8 cellular contexts compared by ENCODE assay signal in the genomic region with DNA sequence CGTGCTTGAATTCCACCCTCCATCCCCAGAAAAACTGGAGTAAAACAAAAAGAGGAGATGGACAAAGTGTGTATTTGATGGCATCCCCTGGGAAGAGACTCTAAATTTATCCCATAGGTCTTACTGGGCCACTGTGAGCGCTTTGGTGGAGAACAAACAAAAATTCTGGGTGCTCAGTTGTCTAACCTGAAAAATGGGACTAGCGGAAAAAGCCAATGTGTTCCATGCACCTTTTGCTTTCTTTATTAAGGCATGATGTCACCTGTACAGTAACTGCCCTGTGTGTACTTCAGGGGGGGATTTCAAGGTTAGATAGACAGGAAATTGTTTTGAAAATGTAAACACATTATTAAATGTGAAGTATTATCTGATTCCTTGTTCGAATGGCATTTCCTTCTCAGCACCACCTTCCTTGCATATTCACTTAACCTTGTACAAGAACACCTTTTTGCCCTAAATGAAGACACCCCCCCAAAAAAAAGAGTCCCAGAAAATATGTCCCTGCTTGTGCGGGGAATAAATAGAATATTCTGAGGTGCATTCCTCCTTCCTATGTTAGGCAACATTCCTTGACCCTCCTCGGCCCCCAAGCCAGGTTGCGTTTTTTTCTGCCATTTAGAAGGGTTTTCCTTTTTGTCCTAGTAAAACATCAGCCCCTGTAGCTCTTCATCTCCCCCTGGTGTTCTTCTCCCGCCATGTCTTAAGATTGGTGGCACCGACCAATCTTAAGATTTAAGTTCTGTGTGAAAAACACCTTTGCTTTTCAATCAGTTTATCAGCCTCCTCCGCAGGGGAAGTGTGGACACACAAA. TPM values are rescaled to one million over a fixed set of nuclear protein-coding genes. Genes with fewer than 3 reads are reported as not detected.
DNase-seq lines count a peak whose midpoint lies in the region; ATAC-seq lines count a peak whose summit lies in the region.

No MANE protein-coding gene starts in this region.

- peak overlapping the region; percentile 83 for H3K4me2 ChIP-seq in trophoblast cell (ENCODE audit: low read length)

- H4K91ac ChIP-seq in trophoblast cell (ENCODE audit: low read depth, low read length): peak overlapping the region; percentile 38

- intact Hi-C loops in activated naive CD4-positive, alpha-beta T cell treated with anti-CD3 and anti-CD28 coated beads for 36 hours (cut with micrococcal nuclease): loop anchor here (1.0 to 2.0 kb wide), 7 partner anchors 55 to 704 kb away; no protein-coding TSS in a partner anchor
- intact Hi-C loops in Right ventricle myocardium superior (cut with DNase I): loop anchor here (5.0 kb wide), 1 partner anchor 702 kb away; no protein-coding TSS in a partner anchor

- H2AFZ ChIP-seq in trophoblast cell (ENCODE audit: insufficient read depth, low read length, poor library complexity): no peak overlapping the region

- H4K8ac ChIP-seq in trophoblast cell (ENCODE audit: low read depth, low read length): no peak overlapping the region

- H3K27me3 ChIP-seq in trophoblast cell (ENCODE audit: insufficient read depth, low read length): no peaks in the 10 kb centered on the region

- no peak overlapping the region for H3K4me3 ChIP-seq in trophoblast cell (ENCODE audit: low read depth, low read length)

- H3K4me1 Mint-ChIP-seq in activated naive CD4-positive, alpha-beta T cell treated with anti-CD3 and anti-CD28 coated beads for 36 hours (ENCODE audit: low read depth): peaks cover 14% of the 10 kb centered on the region

- H2BK12ac ChIP-seq in trophoblast cell (ENCODE audit: low read length): peak overlapping the region; percentile 27

- peak overlapping the region; percentile 95 for H3K27ac ChIP-seq in trophoblast cell (ENCODE audit: low read depth, low read length)

- no peaks in the 10 kb centered on the region for H3K9me3 Mint-ChIP-seq in activated naive CD4-positive, alpha-beta T cell treated with anti-CD3 and anti-CD28 coated beads for 36 hours

- DNase-seq in DMS114 treated with DMSO at 0.1 percent for 48 hours (lab: John Stamatoyannopoulos, UW; ENCODE audit: unreplicated experiment) (peak; percentile 81), RKO (ENCODE audit: low spot score) (peak; percentile 51), Right ventricle myocardium superior (no peak), trophoblast cell (peak; percentile 74 to 91), SHP77 treated with DMSO at 0.1 percent for 48 hours (lab: John Stamatoyannopoulos, UW) (no peak)
- DNase-seq in activated naive CD4-positive, alpha-beta T cell treated with anti-CD3 and anti-CD28 coated beads for 36 hours: peak; percentile 78

- peaks cover 26% of the 10 kb centered on the region for H3K27me3 Mint-ChIP-seq in activated naive CD4-positive, alpha-beta T cell treated with anti-CD3 and anti-CD28 coated beads for 36 hours (ENCODE audit: low read depth)

- no peak overlapping the region for H3K27ac Mint-ChIP-seq in activated naive CD4-positive, alpha-beta T cell treated with anti-CD3 and anti-CD28 coated beads for 36 hours

- no peak overlapping the region for H3K4ac ChIP-seq in trophoblast cell (ENCODE audit: low read depth, low read length)

- peak overlapping the region; percentile 52 for H2BK120ac ChIP-seq in trophoblast cell (ENCODE audit: insufficient read depth, low read length, poor library complexity)

- H3K18ac ChIP-seq in trophoblast cell (ENCODE audit: low read length): no peak overlapping the region

- peaks cover 12 to 27% of the 10 kb centered on the region in 2 experiments for H3K4me1 ChIP-seq in trophoblast cell (ENCODE audit: control insufficient read depth in 1 of 2, insufficient read depth in 2 of 2, low read length in 2 of 2)

- peaks cover 2% of the 10 kb centered on the region for H3K79me2 ChIP-seq in trophoblast cell (ENCODE audit: control insufficient read depth, insufficient read depth, low read length, poor library complexity)

- no peak overlapping the region for H3K23ac ChIP-seq in trophoblast cell (ENCODE audit: low read length)

- no peaks in the 10 kb centered on the region for H3K9me3 ChIP-seq in trophoblast cell (ENCODE audit: insufficient read depth, low read depth, low read length)

- H2AK5ac ChIP-seq in trophoblast cell (ENCODE audit: low read length): no peak overlapping the region

- H2BK5ac ChIP-seq in trophoblast cell (ENCODE audit: low read depth, low read length, poor library complexity): peak overlapping the region; percentile 42

- CTCF ChIA-PET in activated naive CD4-positive, alpha-beta T cell treated with anti-CD3 and anti-CD28 coated beads for 36 hours (lab: Charles Lee): interaction anchor here (0.6 to 2.7 kb wide), 22 partner anchors 9 to 702 kb away, joined by 3 to 31 read pairs (median 4); no protein-coding TSS in a partner anchor

- H3K79me1 ChIP-seq in trophoblast cell (ENCODE audit: low read length): peaks cover 10% of the 10 kb centered on the region

- ATAC-seq in HG02885 (IDR thresholded peaks at IDR 0.05; ENCODE audit: poor library complexity, unreplicated experiment) (peak; percentile 42), Right ventricle myocardium superior (ENCODE audit: poor library complexity) (peak; percentile 63), HG02840 (IDR thresholded peaks at IDR 0.05; ENCODE audit: low FRiP score, unreplicated experiment) (no peak)

- H3K36me3 Mint-ChIP-seq in activated naive CD4-positive, alpha-beta T cell treated with anti-CD3 and anti-CD28 coated beads for 36 hours (ENCODE audit: low read depth): no peaks in the 10 kb centered on the region

- H3K36me3 ChIP-seq in trophoblast cell (ENCODE audit: control insufficient read depth in 1 of 2, insufficient read depth in 2 of 2, low read length in 2 of 2): peaks cover 2 to 4% of the 10 kb centered on the region in 2 experiments

- H3K14ac ChIP-seq in trophoblast cell (ENCODE audit: low read length): no peak overlapping the region

- no CpG with 5 or more reads among the region's 10 CpGs for WGBS in trophoblast cell (ENCODE audit: extremely low coverage, insufficient coverage, insufficient read length)

- H3K9ac ChIP-seq in trophoblast cell (ENCODE audit: low read length): peak overlapping the region; percentile 51

- peak overlapping the region; percentile 79 for H3K4me3 Mint-ChIP-seq in activated naive CD4-positive, alpha-beta T cell treated with anti-CD3 and anti-CD28 coated beads for 36 hours

- no peak overlapping the region for H4K12ac ChIP-seq in trophoblast cell (ENCODE audit: low read depth, low read length)

RNA-seq across cellular contexts. Expression of a gene that starts 1.1 kb away (rescaled TPM):
- total RNA-seq in activated naive CD4-positive, alpha-beta T cell treated with anti-CD3 and anti-CD28 coated beads for 36 hours: under 1 TPM; 0.15 to 0.24 TPM
- 2.2 TPM for total RNA-seq in Right ventricle myocardium superior
- polyA plus RNA-seq in trophoblast cell (2013): 22.0 and 23.3 TPM in 2 replicates

Comparison
In these comparisons a context has a peak if more than half of its experiments do, and no peak if none do; other contexts are left out.
1. DNase-seq: peak in DMS114 treated with DMSO at 0.1 percent for 48 hours (single experiment), RKO (single experiment), activated naive CD4-positive, alpha-beta T cell treated with anti-CD3 and anti-CD28 coated beads for 36 hours (single experiment) and trophoblast cell (2 of 2); none in Right ventricle myocardium superior (single experiment) and SHP77 treated with DMSO at 0.1 percent for 48 hours (single experiment).